In the genomic region with DNA sequence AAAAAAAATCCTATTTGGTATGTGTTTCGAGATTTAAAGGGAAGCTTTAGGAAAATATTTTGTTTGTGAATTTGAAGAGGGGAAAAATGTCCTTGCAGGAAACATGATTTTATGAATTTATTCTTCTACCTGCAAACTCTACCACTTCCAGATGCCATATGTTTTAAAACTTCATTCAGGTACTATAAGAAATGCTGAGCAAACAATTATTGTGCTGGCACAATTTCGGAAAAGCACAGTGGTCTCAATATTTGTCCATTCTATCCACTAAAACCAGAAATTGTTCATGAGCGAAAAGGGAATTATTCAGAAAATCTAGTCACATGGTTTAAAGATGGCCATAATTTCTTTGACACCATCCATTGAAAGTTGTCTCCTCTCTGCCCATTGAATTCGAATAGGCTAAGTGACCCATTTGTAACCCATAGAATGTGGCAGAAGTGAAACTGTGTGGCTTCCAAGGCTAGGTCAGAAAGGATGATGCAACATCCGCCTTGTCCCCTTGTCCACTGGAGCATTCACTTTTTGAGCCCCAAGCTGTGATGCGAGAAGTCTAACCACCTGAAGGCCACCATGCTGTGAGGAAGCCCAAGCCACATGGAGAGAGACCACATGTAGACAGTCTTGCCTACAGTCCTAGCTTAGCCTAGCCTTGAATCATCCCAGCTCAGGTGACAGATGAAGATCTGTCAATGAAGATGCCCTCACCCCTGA, we compare ENCODE assay signal across 26 cellular contexts.
DNase-seq lines count a peak whose midpoint lies in the region; ATAC-seq, FAIRE-seq and TF ChIP-seq lines count a peak whose summit lies in the region.
"Had no signal": no experiment of that assay in that cellular context is flagged by ENCODE, and none has a peak within 500 bp of the region (broad histone marks: within the 10 kb centered on the region; RNA-seq: fewer than 3 reads in every experiment).

No MANE protein-coding gene starts in this region.

- H3K4ac ChIP-seq in H1 (replicated peaks; ENCODE audit: insufficient read length, low read depth, low read length): no peak overlapping the region

- no peak for TF ChIP-seq CTCF in GM10248 (IDR thresholded peaks at IDR 0.05; ENCODE audit: control extremely low read depth, extremely low read depth, low read depth, missing control alignments)
- no peak for TF ChIP-seq CTCF in H1 (IDR thresholded peaks at IDR 0.05; ENCODE audit: control extremely low read depth in 1 of 3, insufficient read depth in 1 of 3, low read depth in 1 of 3, low read length in 3 of 3)
- no peak for TF ChIP-seq CTCF in PC-9 (conservative IDR thresholded peaks at IDR 0.05)

- H3K27me3 ChIP-seq in H1 (replicated peaks in 1 of 4; ENCODE audit: control insufficient read depth in 3 of 4, extremely low read depth in 1 of 4, insufficient read depth in 3 of 4, low read length in 3 of 4) (no peaks in the 10 kb centered on the region; a peak in 1 of 7 replicates), PC-9 (ENCODE audit: insufficient read depth, low read depth) (no peaks in the 10 kb centered on the region)
- H3K27me3 ChIP-seq: BLaER1 treated with 17β-estradiol and CSF1 and Interleukin-3, amounts not matched to agents 10 nM and 100 nM; hepatocyte; transverse colon had no signal

- H3K4me3 Mint-ChIP-seq in activated CD4-positive, alpha-beta T cell treated with anti-CD3 and anti-CD28 coated beads, Interleukin-2, amount 10 ng/mL, durations not matched to agents 7 days and 5 days: no peak overlapping the region
- H3K4me3 Mint-ChIP-seq: activated CD8-positive, alpha-beta T cell treated with anti-CD3 and anti-CD28 coated beads, Interleukin-2, amount 10 ng/mL, durations not matched to agents 7 days and 5 days; activated T-cell treated with anti-CD3 and anti-CD28 coated beads, Interleukin-2, amount 50 U/mL, for 24 hours; effector memory CD8-positive, alpha-beta T cell; H9 had no signal

- H2BK5ac ChIP-seq in H1 (ENCODE audit: low read depth, low read length): no peak overlapping the region

- peak; percentile 62 for ATAC-seq in GM21786 (IDR thresholded peaks at IDR 0.05; ENCODE audit: unreplicated experiment)
- ATAC-seq: activated CD4-positive, CD25-positive, alpha-beta regulatory T cell treated with anti-CD3 and anti-CD28 coated beads, Interleukin-2, amount 50 U/mL, for 24 hours; activated CD8-positive, alpha-beta T cell treated with anti-CD3 and anti-CD28 coated beads, Interleukin-2, amount 10 ng/mL, durations not matched to agents 7 days and 5 days; effector memory CD8-positive, alpha-beta T cell; esophagus mucosa; mucosa of descending colon; right cardiac atrium had no signal

- peak overlapping the region; percentile 2; the same call in 1 of the 2 replicates for H2BK20ac ChIP-seq in H1 (ENCODE audit: low read length)

- H3K79me2 ChIP-seq in H1 (ENCODE audit: control insufficient read depth in 1 of 2, insufficient read depth in 2 of 2, low read length in 2 of 2) (no peaks in the 10 kb centered on the region), PC-9 (ENCODE audit: low read depth) (no peaks in the 10 kb centered on the region)
- H3K79me2 ChIP-seq: hepatocyte, parathyroid adenoma had no signal

- H3K9me3 Mint-ChIP-seq in activated CD4-positive, alpha-beta T cell treated with anti-CD3 and anti-CD28 coated beads, Interleukin-2, amount 10 ng/mL, durations not matched to agents 7 days and 5 days: no peaks in the 10 kb centered on the region
- H3K9me3 Mint-ChIP-seq: effector memory CD8-positive, alpha-beta T cell; H9 had no signal

- no peaks in the 10 kb centered on the region for H3K9me2 ChIP-seq in PC-9 (ENCODE audit: insufficient read depth)

- H3K9me3 ChIP-seq in H1 (ENCODE audit: insufficient read depth in 2 of 2, low read depth in 1 of 2, low read length in 1 of 2) (peaks cover 3 to 5% of the 10 kb centered on the region in 2 experiments; a peak in 2 of 4 replicates), PC-9 (ENCODE audit: insufficient read depth, low read depth) (no peaks in the 10 kb centered on the region)
- H3K9me3 ChIP-seq: mucosa of descending colon, transverse colon had no signal

- H3K23ac ChIP-seq in H1 (ENCODE audit: insufficient read length): no peak overlapping the region

- no peak for TF ChIP-seq POLR2A in H1 (IDR thresholded peaks at IDR 0.05; ENCODE audit: control extremely low read depth in 1 of 2, low read depth in 2 of 2, low read length in 2 of 2)

- H4K5ac ChIP-seq in H1 (ENCODE audit: insufficient read length, low read depth, low read length): no peak overlapping the region

- no peaks in the 10 kb centered on the region for H3F3A ChIP-seq in PC-9 (ENCODE audit: insufficient read depth, low read depth)

- no peak overlapping the region for H2AK5ac ChIP-seq in H1 (ENCODE audit: low read depth, low read length)

- H3K14ac ChIP-seq in H1 (ENCODE audit: insufficient read length): no peak overlapping the region

- H3K4me2 ChIP-seq in H1 (ENCODE audit: insufficient read depth in 1 of 2, low read depth in 2 of 2, low read length in 2 of 2): no peak overlapping the region
- no peak overlapping the region for H3K4me2 ChIP-seq in PC-9
- H3K4me2 ChIP-seq: hepatocyte had no signal

- H3K27ac ChIP-seq in H1 (ENCODE audit: low read depth, low read length): no peak overlapping the region
- no peak overlapping the region for H3K27ac ChIP-seq in PC-9
- H3K27ac ChIP-seq: parathyroid adenoma, transverse colon had no signal

- H3K27me3 Mint-ChIP-seq in activated CD4-positive, alpha-beta T cell treated with anti-CD3 and anti-CD28 coated beads, Interleukin-2, amount 10 ng/mL, durations not matched to agents 7 days and 5 days: peaks cover 26% of the 10 kb centered on the region

- peak; percentile 20 for DNase-seq in GM10248 (ENCODE audit: extremely low spot score)
- peak; percentile 58 for DNase-seq in NAMALWA (ENCODE audit: low spot score)
- no peak for DNase-seq in H1 (ENCODE audit: low read depth in 1 of 2, low spot score in 2 of 2)
- DNase-seq in activated CD4-positive, alpha-beta T cell treated with anti-CD3 and anti-CD28 coated beads, Interleukin-2, amount 10 ng/mL, durations not matched to agents 7 days and 5 days: no peak
- no peak for DNase-seq in HuH-7 (ENCODE audit: low spot score)
- no peak for DNase-seq in NCI-H187 treated with DMSO at 0.1 percent for 48 hours (lab: John Stamatoyannopoulos, UW)
- no peak for DNase-seq in PC-9
- DNase-seq: activated CD8-positive, alpha-beta T cell treated with anti-CD3 and anti-CD28 coated beads, Interleukin-2, amount 10 ng/mL, durations not matched to agents 7 days and 5 days; activated naive CD4-positive, alpha-beta T cell; activated T-cell treated with anti-CD3 and anti-CD28 coated beads, Interleukin-2, amount 50 U/mL, for 24 hours; effector memory CD8-positive, alpha-beta T cell; H9; mucosa of descending colon; NCI-H1417 treated with DMSO at 0.1 percent for 48 hours; NCI-H524; right cardiac atrium; SHP77; transverse colon had no signal

- no peak overlapping the region for H3K56ac ChIP-seq in H1 (replicated peaks; ENCODE audit: insufficient read length, low read depth, low read length)

- H2BK120ac ChIP-seq in H1 (replicated peaks; ENCODE audit: low read depth, low read length): no peak overlapping the region

- H3K36me3 ChIP-seq in H1 (ENCODE audit: control insufficient read depth in 2 of 4, insufficient read depth in 4 of 4, low read length in 3 of 4): no peaks in the 10 kb centered on the region
- H3K36me3 ChIP-seq in PC-9 (ENCODE audit: low read depth): no peaks in the 10 kb centered on the region
- H3K36me3 ChIP-seq: BLaER1 treated with 17β-estradiol and CSF1 and Interleukin-3, amounts not matched to agents 10 nM and 100 nM; transverse colon had no signal

- H3K4me1 Mint-ChIP-seq in activated CD4-positive, alpha-beta T cell treated with anti-CD3 and anti-CD28 coated beads, Interleukin-2, amount 10 ng/mL, durations not matched to agents 7 days and 5 days: no peaks in the 10 kb centered on the region

- no peaks in the 10 kb centered on the region for H3K79me1 ChIP-seq in H1 (ENCODE audit: low read depth, low read length)

- H3K27ac Mint-ChIP-seq in activated CD4-positive, alpha-beta T cell treated with anti-CD3 and anti-CD28 coated beads, Interleukin-2, amount 10 ng/mL, durations not matched to agents 7 days and 5 days: no peak overlapping the region
- H3K27ac Mint-ChIP-seq: activated CD8-positive, alpha-beta T cell treated with anti-CD3 and anti-CD28 coated beads, Interleukin-2, amount 10 ng/mL, durations not matched to agents 7 days and 5 days; activated T-cell treated with anti-CD3 and anti-CD28 coated beads, Interleukin-2, amount 50 U/mL, for 24 hours; effector memory CD8-positive, alpha-beta T cell; H9 had no signal

- POLR2A ChIA-PET in GM10248 (lab: Yijun Ruan, JAX): no interaction called here
- POLR2A ChIA-PET in H1 (lab: Charles Lee; ENCODE audit: partially characterized antibody): no interaction called here
- POLR2A ChIA-PET in activated CD4-positive, alpha-beta T cell treated with anti-CD3 and anti-CD28 coated beads, Interleukin-2, amount 10 ng/mL, durations not matched to agents 7 days and 5 days (lab: Charles Lee): interaction anchor here (0.6 kb wide), 2 partner anchors 443 to 501 kb away, joined by 3 to 8 read pairs; no protein-coding TSS in a partner anchor
- POLR2A ChIA-PET in PC-9 (lab: Charles Lee; ENCODE audit: unreplicated experiment): no interaction called here

- no peaks in the 10 kb centered on the region for H3K36me3 Mint-ChIP-seq in activated CD4-positive, alpha-beta T cell treated with anti-CD3 and anti-CD28 coated beads, Interleukin-2, amount 10 ng/mL, durations not matched to agents 7 days and 5 days (ENCODE audit: low read depth)

- H4K8ac ChIP-seq in H1 (ENCODE audit: extremely low read depth, insufficient read depth, low read length): no peak overlapping the region

- no peak overlapping the region for H3K4me3 ChIP-seq in H1 (ENCODE audit: extremely low read depth in 1 of 4, insufficient read depth in 2 of 4, low read depth in 3 of 4, low read length in 4 of 4)
- no peak overlapping the region for H3K4me3 ChIP-seq in PC-9
- H3K4me3 ChIP-seq: BLaER1 treated with 17β-estradiol and CSF1 and Interleukin-3, amounts not matched to agents 10 nM and 100 nM; hepatocyte; mucosa of descending colon; transverse colon had no signal

- TF ChIP-seq RAD21 in H1 (IDR thresholded peaks at IDR 0.05 in 1 of 2, conservative IDR thresholded peaks at IDR 0.05 in 1 of 2; ENCODE audit: low read depth in 2 of 2, low read length in 2 of 2): no peak

- H2BK12ac ChIP-seq in H1 (ENCODE audit: low read depth, low read length): peak overlapping the region; percentile 62

- H4K91ac ChIP-seq in H1 (replicated peaks; ENCODE audit: insufficient read length, low read length): peak overlapping the region; percentile 75

- H3K18ac ChIP-seq in H1 (ENCODE audit: extremely low read depth, low read length): 0 out of 2 replicates have a peak overlapping the region, but pooled peaks have one; percentile 25

- H3K4me1 ChIP-seq in H1 (replicated peaks in 1 of 4; ENCODE audit: control insufficient read depth in 3 of 4, insufficient read depth in 4 of 4, low read length in 3 of 4): peaks cover 0 to 4% (median 0%) of the 10 kb centered on the region in 4 experiments; a peak in 1 of 7 replicates
- H3K4me1 ChIP-seq in PC-9 (replicated peaks; ENCODE audit: insufficient read depth): no peaks in the 10 kb centered on the region
- H3K4me1 ChIP-seq: parathyroid adenoma, transverse colon had no signal

- intact Hi-C loops in PC-9 (cut with micrococcal nuclease; ENCODE audit: unreplicated experiment): no loop called here

- BruUV-seq in PC-9 (replicated peaks; lab: Mats Ljungman, UMichigan): no TSS peak

- no peak overlapping the region for H3K9ac ChIP-seq in H1 (replicated peaks in 1 of 4; ENCODE audit: extremely low read depth in 1 of 4, low read depth in 3 of 4, low read length in 3 of 4)
- H3K9ac ChIP-seq: BLaER1 treated with 17β-estradiol and CSF1 and Interleukin-3, amounts not matched to agents 10 nM and 100 nM; parathyroid adenoma had no signal

- no peak for TF ChIP-seq EP300 in H1 (IDR thresholded peaks at IDR 0.05; ENCODE audit: borderline replicate concordance in 1 of 2, low read depth in 2 of 2, low read length in 2 of 2)

- H4K20me1 ChIP-seq in H1 (replicated peaks in 1 of 2; ENCODE audit: control insufficient read depth in 1 of 2, insufficient read depth in 2 of 2, low read length in 2 of 2) (no peaks in the 10 kb centered on the region), PC-9 (ENCODE audit: insufficient read depth) (no peaks in the 10 kb centered on the region)
- H4K20me1 ChIP-seq: BLaER1 treated with 17β-estradiol and CSF1 and Interleukin-3, amounts not matched to agents 10 nM and 100 nM had no signal

- no peak overlapping the region for H2BK15ac ChIP-seq in H1 (ENCODE audit: low read length)

- CTCF ChIA-PET in GM10248 (lab: Yijun Ruan, JAX) (interaction anchor here (0.7 kb wide), 1 partner anchor 26 kb away, joined by 3 read pairs; no protein-coding TSS in a partner anchor), H1 (lab: Charles Lee; ENCODE audit: partially characterized antibody) (interaction anchor here (0.6 to 1.3 kb wide), 2 partner anchors 13 to 18 kb away, joined by 3 read pairs; no protein-coding TSS in a partner anchor), PC-9 (lab: Charles Lee) (no interaction called here)
- CTCF ChIA-PET in activated CD4-positive, alpha-beta T cell treated with anti-CD3 and anti-CD28 coated beads, Interleukin-2, amount 10 ng/mL, durations not matched to agents 7 days and 5 days (lab: Charles Lee): no interaction called here

- FAIRE-seq in H1 (lab: Jason Lieb, UNC): no peak
- FAIRE-seq: colon, frontal cortex had no signal

- peaks cover 5% of the 10 kb centered on the region for H3K23me2 ChIP-seq in H1 (ENCODE audit: low read depth, low read length)

- H2AFZ ChIP-seq in H1 (ENCODE audit: low read length) (peak overlapping the region; percentile 86; the same call in 1 of the 2 replicates), PC-9 (no peak overlapping the region)
- H2AFZ ChIP-seq: hepatocyte, parathyroid adenoma had no signal

- 85 to 100% methylated on average over 1 to 6 of the region's 6 CpGs for WGBS in H1 (ENCODE audit: extremely low coverage in 1 of 2, insufficient coverage in 1 of 2, insufficient read length in 1 of 2, insufficient replicate concordance in 2 of 2, low coverage in 1 of 2, low lambda C conversion rate in 2 of 2, missing lambda C conversion rate in 1 of 2), 2 experiments

Comparison
In these comparisons a context has a peak if more than half of its experiments do, and no peak if none do; other contexts are left out.
1. DNase-seq: peak in GM10248 (single experiment) and NAMALWA (single experiment); none in H1 (0 of 2), activated CD4-positive, alpha-beta T cell treated with anti-CD3 and anti-CD28 coated beads, Interleukin-2, amount 10 ng/mL, durations not matched to agents 7 days and 5 days (single experiment), HuH-7 (single experiment), NCI-H187 treated with DMSO at 0.1 percent for 48 hours (single experiment) and PC-9 (0 of 2).
2. CTCF ChIA-PET loops: an anchor here in GM10248 (0.7 kb wide) and H1 (0.6 to 1.3 kb wide); none called in activated CD4-positive, alpha-beta T cell treated with anti-CD3 and anti-CD28 coated beads, Interleukin-2, amount 10 ng/mL, durations not matched to agents 7 days and 5 days and PC-9.